In genomic region chr9:137021979-137022619, GRCh38 we compare ENCODE assay signal across 6 cellular contexts. TPM values are rescaled to one million over a fixed set of nuclear protein-coding genes. Genes with fewer than 3 reads are reported as not detected.
DNase-seq lines count a peak whose midpoint lies in the region; ATAC-seq and TF ChIP-seq lines count a peak whose summit lies in the region.

No MANE protein-coding gene starts in this region.

- H3K27ac ChIP-seq in GM23248 (no peak overlapping the region), psoas muscle (no peak overlapping the region)

- no peaks in the 10 kb centered on the region for H3K36me3 ChIP-seq in GM23248 (ENCODE audit: low read depth)
- H3K36me3 ChIP-seq in psoas muscle (ENCODE audit: insufficient read depth in 1 of 2, low read depth in 1 of 2), result peaks cover 0 to 27% of the 10 kb centered on the region in 2 donors

- intact Hi-C loops in psoas muscle (cut with DNase I), result loop anchor here in 1 of 2 donors (10.0 kb wide), 1 partner anchor 177 kb away; the partner anchor contains the start of genes AJM1 and PHPT1

- no peak overlapping the region for H3K9ac ChIP-seq in GM23248

- H3K9me3 ChIP-seq in GM23248 (ENCODE audit: low read depth) (no peaks in the 10 kb centered on the region), psoas muscle (no peaks in the 10 kb centered on the region)

- in situ Hi-C loops in GM23248 (cut with MboI), result no loop called here

- H3K4me1 ChIP-seq in GM23248 (ENCODE audit: insufficient read depth) (no peaks in the 10 kb centered on the region), psoas muscle (peaks cover 9% of the 10 kb centered on the region)

- no peaks in the 10 kb centered on the region for H3K79me2 ChIP-seq in GM23248 (ENCODE audit: insufficient read depth)

- H3K4me3 ChIP-seq in GM23248 (no peak overlapping the region), cardiac fibroblast (replicated peaks in 1 of 2; ENCODE audit: low read depth in 2 of 2, low read length in 2 of 2) (no peak overlapping the region), psoas muscle (no peak overlapping the region)

- H3F3A ChIP-seq in GM23248 (ENCODE audit: insufficient read depth), result no peaks in the 10 kb centered on the region

- H3K9me2 ChIP-seq in GM23248 (ENCODE audit: insufficient read depth), result no peaks in the 10 kb centered on the region

- WGBS in GM23248 (ENCODE audit: low coverage in 1 of 2, low lambda C conversion rate in 2 of 2, missing lambda C conversion rate in 2 of 2), 2 experiments, result 57 to 93% methylated on average over 16 to 30 of the region's 30 CpGs
- 55 to 68% (median 59%) methylated on average over 28 to 30 of the region's 30 CpGs for WGBS in psoas muscle, 3 donors

- H3K4me2 ChIP-seq in GM23248 (ENCODE audit: unreplicated experiment), result no peak overlapping the region

- TF ChIP-seq CTCF in cardiac fibroblast (IDR thresholded peaks at IDR 0.05; ENCODE audit: low read depth, low read length) (no peak), psoas muscle (IDR thresholded peaks at IDR 0.05) (no peak)

- no peaks in the 10 kb centered on the region for H3K27me3 ChIP-seq in GM23248 (replicated peaks; ENCODE audit: insufficient read depth)
- H3K27me3 ChIP-seq in psoas muscle (ENCODE audit: insufficient read depth in 3 of 3, low read length in 2 of 3), result no peaks in the 10 kb centered on the region

- H4K20me1 ChIP-seq in GM23248 (ENCODE audit: insufficient read depth), result no peaks in the 10 kb centered on the region

- no peak overlapping the region for H2AFZ ChIP-seq in GM23248

- DNase-seq in GM23248, result peak; percentile 85
- DNase-seq in cardiac fibroblast (ENCODE audit: low read depth in 2 of 2), result peak; percentile 35 to 76
- peak; percentile 54 to 81 for DNase-seq in psoas muscle

- ATAC-seq in SK-N-SH treated with all-trans-retinoic acid at 6 μM for 48 hours, result peak; percentile 58
- ATAC-seq in psoas muscle, result peak; percentile 38 to 80 (median 60)
- ATAC-seq in HG02610 (IDR thresholded peaks at IDR 0.05; ENCODE audit: unreplicated experiment), result no peak
- no peak for ATAC-seq in GM21786 (IDR thresholded peaks at IDR 0.05; ENCODE audit: unreplicated experiment)

TF ChIP-seq in SK-N-SH treated with all-trans-retinoic acid at 6 μM for 48 hours, 23 proteins besides CTCF, POLR2A, EP300 and RAD21:
- TF ChIP-seq PPARA (CRISPR knock-in tag; IDR thresholded peaks at IDR 0.05; ENCODE audit: borderline replicate concordance) (no peak), SNAI2 (CRISPR knock-in tag; IDR thresholded peaks at IDR 0.05) (no peak), OSR1 (CRISPR knock-in tag; IDR thresholded peaks at IDR 0.05) (no peak), ESRRG (CRISPR knock-in tag; IDR thresholded peaks at IDR 0.05) (no peak), ISL1 (CRISPR knock-in tag; IDR thresholded peaks at IDR 0.05) (no peak)

RNA-seq across cellular contexts. Expression of gene ABCA2, which starts 5.9 kb away (rescaled TPM):
- 33.2 and 49.4 TPM in 2 replicates for total RNA-seq in GM23248 (2014; rRNA removed; shearing (Covaris generic))
- polyA plus RNA-seq in GM23248 (2016; fragmentation: Nextera tagmentation; extraction: Ambion mirVana) (20.5 and 21.1 TPM in 2 replicates), psoas muscle (10 to 100 TPM in 1 of 3 donors, 1 to 10 TPM in 2; 6.9 to 11.1 (median 8.5) TPM)
- 10 to 100 TPM; 12.2 to 23.5 (median 18.3) TPM for total RNA-seq in psoas muscle

RNA-seq across cellular contexts. Expression of gene FUT7, which starts 9.8 kb away (rescaled TPM):
- total RNA-seq in GM23248 (2014; rRNA removed; shearing (Covaris generic)), result not detected in 2 replicates
- polyA plus RNA-seq in GM23248 (2016; fragmentation: Nextera tagmentation; extraction: Ambion mirVana), result not detected in 2 replicates
- total RNA-seq in psoas muscle, result under 1 TPM in 1 of 4 donors, not detected in 3; 0.08 TPM
- under 1 TPM in 2 of 3 donors, not detected in 1; 0.01 to 0.06 TPM for polyA plus RNA-seq in psoas muscle

RNA-seq across cellular contexts. Expression of gene NPDC1, which starts 23.9 kb away (rescaled TPM):
- total RNA-seq in GM23248 (2014; rRNA removed; shearing (Covaris generic)), result 41.9 and 43.1 TPM in 2 replicates
- polyA plus RNA-seq in GM23248 (2016; fragmentation: Nextera tagmentation; extraction: Ambion mirVana) (121 and 122 TPM in 2 replicates), psoas muscle (10 to 100 TPM; 14.8 to 23.2 (median 17.6) TPM)
- 10 to 100 TPM; 17.3 to 32.1 (median 22.6) TPM for total RNA-seq in psoas muscle

RNA-seq across cellular contexts. Expression of gene CLIC3, which starts 25.7 kb away (rescaled TPM):
- 33.3 and 37.7 TPM in 2 replicates for total RNA-seq in GM23248 (2014; rRNA removed; shearing (Covaris generic))
- polyA plus RNA-seq in GM23248 (2016; fragmentation: Nextera tagmentation; extraction: Ambion mirVana), result 98.9 and 107 TPM in 2 replicates
- under 1 TPM in 3 of 4 donors, not detected in 1; 0.38 to 0.90 (median 0.54) TPM for total RNA-seq in psoas muscle
- polyA plus RNA-seq in psoas muscle, result under 1 TPM; 0.55 to 0.94 (median 0.79) TPM

RNA-seq across cellular contexts. Expression of gene PAXX, which starts 29.9 kb away (rescaled TPM):
- total RNA-seq in GM23248 (2014; rRNA removed; shearing (Covaris generic)), result 38.7 and 52.2 TPM in 2 replicates
- polyA plus RNA-seq in GM23248 (2016; fragmentation: Nextera tagmentation; extraction: Ambion mirVana), result 49.3 and 54.5 TPM in 2 replicates
- 10 to 100 TPM in 3 of 4 donors, 1 to 10 TPM in 1; 9.4 to 15.6 (median 12.4) TPM for total RNA-seq in psoas muscle
- 10 to 100 TPM; 16.5 to 39.2 (median 25.2) TPM for polyA plus RNA-seq in psoas muscle

Comparison
In these comparisons a context has a peak if more than half of its experiments do, and no peak if none do; other contexts are left out.
1. ATAC-seq: peak in SK-N-SH treated with all-trans-retinoic acid at 6 μM for 48 hours (single experiment) and psoas muscle (4 of 4); none in HG02610 (single experiment) and GM21786 (single experiment).
2. Peak in every context shown above with its lines, with median percentiles within 50 percentile points of each other: DNase-seq.